9 cellular contexts compared by ENCODE assay signal in genomic region chr1:241639653-241640148, GRCh38. TPM values are rescaled to one million over a fixed set of nuclear protein-coding genes. Genes with fewer than 3 reads are reported as not detected.
DNase-seq lines count a peak whose midpoint lies in the region; ATAC-seq and TF ChIP-seq lines count a peak whose summit lies in the region.
"Had no signal": no experiment of that assay in that cellular context is flagged by ENCODE, and none has a peak within 500 bp of the region (broad histone marks: within the 10 kb centered on the region; RNA-seq: fewer than 3 reads in every experiment).

No MANE protein-coding gene starts in this region.

- peaks cover 8 to 10% of the 10 kb centered on the region in 2 donors for H3K36me3 Mint-ChIP-seq in CD14-positive monocyte

- in situ Hi-C loops in astrocyte of the cerebellum (cut with HindIII; ENCODE audit: low sequenced_read_pairs), result no loop called here

- peaks cover 0 to 2% (median 2%) of the 10 kb centered on the region in 3 donors for H3K27me3 Mint-ChIP-seq in CD14-positive monocyte (ENCODE audit: low read depth in 3 of 3)

- H3K9me3 ChIP-seq in RWPE2 (ENCODE audit: severe bottlenecking), result no peaks in the 10 kb centered on the region

- peak overlapping the region; percentile 84 to 92 for H3K4me3 Mint-ChIP-seq in CD14-positive monocyte

- peaks cover 22% of the 10 kb centered on the region for H3K36me3 ChIP-seq in RWPE2 (ENCODE audit: low read depth)

- intact Hi-C loops in CD14-positive monocyte (cut with micrococcal nuclease) (loop anchor here (5.0 to 10.0 kb wide), 3 partner anchors 107 to 205 kb away; partner anchors contain the start of genes EXO1 (in 2 of the 2), FH (in 1 of the 2) and KMO (in 1 of the 2)), left colon (cut with DNase I, micrococcal nuclease) (no loop called here)

- peaks cover 24% of the 10 kb centered on the region for H3K4me1 ChIP-seq in RWPE2 (ENCODE audit: insufficient read depth, poor library complexity, severe bottlenecking)

- H3K4me3 ChIP-seq in RWPE2 (ENCODE audit: severe bottlenecking) (peak overlapping the region; percentile 94), astrocyte of the cerebellum (ENCODE audit: low read depth, low read length) (peak overlapping the region; percentile 87)

- peak; percentile 48 for DNase-seq in CD14-positive monocyte (ENCODE audit: low spot score)
- DNase-seq in RWPE2 (ENCODE audit: low spot score), result peak; percentile 31
- no peak for DNase-seq in astrocyte of the cerebellum (ENCODE audit: low read depth)
- DNase-seq in left colon, result peak; percentile 39 to 61
- peak; percentile 12 for DNase-seq in stimulated activated CD8-positive, alpha-beta memory T cell treated with anti-CD3 and anti-CD28 coated beads, Interleukin-12 subunit alpha, Interleukin-12 subunit beta, amount 100 ng/mL, for 4 hours (ENCODE audit: low read depth)
- no peak for DNase-seq in Ammon's horn (ENCODE audit: low spot score)

- TF ChIP-seq CTCF in CD14-positive monocyte (IDR thresholded peaks at IDR 0.05), result no peak
- TF ChIP-seq CTCF in RWPE2 (IDR thresholded peaks at IDR 0.05; ENCODE audit: poor library complexity, severe bottlenecking), result no peak
- peak; percentile 4 for TF ChIP-seq CTCF in astrocyte of the cerebellum (IDR thresholded peaks at IDR 0.05; ENCODE audit: low read depth, low read length, missing control alignments)

- ATAC-seq in GM19043 (IDR thresholded peaks at IDR 0.05; ENCODE audit: low read depth, unreplicated experiment) (peak; percentile 40), HG03342 (IDR thresholded peaks at IDR 0.05; ENCODE audit: unreplicated experiment) (peak; percentile 61), RWPE2 (ENCODE audit: low read depth) (peak; percentile 37), left colon (peak; percentile 21)

- H3K9me3 Mint-ChIP-seq in CD14-positive monocyte, result peaks cover 0 to 5% (median 0%) of the 10 kb centered on the region in 7 donors

- peaks cover 42% of the 10 kb centered on the region for H3K4me1 Mint-ChIP-seq in CD14-positive monocyte

- peak overlapping the region; percentile 61 for H3K27ac ChIP-seq in RWPE2 (ENCODE audit: poor library complexity, severe bottlenecking)

- H3K27ac Mint-ChIP-seq in CD14-positive monocyte, result peak overlapping the region; percentile 77 to 96 (median 86)

- no peaks in the 10 kb centered on the region for H3K27me3 ChIP-seq in RWPE2 (ENCODE audit: insufficient read depth, poor library complexity, severe bottlenecking)

RNA-seq across cellular contexts. Expression of gene CHML, which starts 0.5 kb away (rescaled TPM):
- 1 to 10 TPM; 3.4 TPM for polyA plus RNA-seq in CD14-positive monocyte
- 1 to 10 TPM; 7.4 to 9.3 TPM for total RNA-seq in left colon

RNA-seq across cellular contexts. Expression of gene OPN3, which starts 0.5 kb away (rescaled TPM):
- polyA plus RNA-seq in CD14-positive monocyte, result 10 to 100 TPM; 55.2 to 56.1 TPM
- 10 to 100 TPM; 27.1 to 61.0 TPM for total RNA-seq in left colon

RNA-seq across cellular contexts. Expression of gene WDR64, which starts 12.4 kb away (rescaled TPM):
- polyA plus RNA-seq in CD14-positive monocyte, result not detected
- under 1 TPM in 1 of 2 donors, not detected in 1; 0.24 TPM for total RNA-seq in left colon
- total RNA-seq: activated CD8-positive, alpha-beta memory T cell treated with anti-CD3 and anti-CD28 coated beads for 36 hours had no signal

Comparison
In these comparisons a context has a peak if more than half of its experiments do, and no peak if none do; other contexts are left out.
1. DNase-seq: peak in CD14-positive monocyte (single experiment), RWPE2 (single experiment), left colon (2 of 2) and stimulated activated CD8-positive, alpha-beta memory T cell treated with anti-CD3 and anti-CD28 coated beads, Interleukin-12 subunit alpha, Interleukin-12 subunit beta, amount 100 ng/mL, for 4 hours (single experiment); none in astrocyte of the cerebellum (single experiment) and Ammon's horn (single experiment).
2. intact Hi-C loops: an anchor here in CD14-positive monocyte (5.0 to 10.0 kb wide); none called in left colon.
3. Peak in every context shown above with its lines, with median percentiles within 50 percentile points of each other: ATAC-seq.